Comparison of ENCODE assay signal across 13 cellular contexts in genomic region chr18:77090546-77091200, GRCh38. TPM values are rescaled to one million over a fixed set of nuclear protein-coding genes. Genes with fewer than 3 reads are reported as not detected.
DNase-seq lines count a peak whose midpoint lies in the region; ATAC-seq and TF ChIP-seq lines count a peak whose summit lies in the region.
"Had no signal": no experiment of that assay in that cellular context is flagged by ENCODE, and none has a peak within 500 bp of the region (broad histone marks: within the 10 kb centered on the region; RNA-seq: fewer than 3 reads in every experiment).

No MANE protein-coding gene starts in this region.

- H2AFZ ChIP-seq in hepatocyte: no peak overlapping the region

- H2BK120ac ChIP-seq in mesendoderm (ENCODE audit: low read depth, low read length): no peak overlapping the region

- H3K23ac ChIP-seq in mesendoderm (ENCODE audit: low read length): peak overlapping the region; percentile 35

- no peaks in the 10 kb centered on the region for H3K9me3 Mint-ChIP-seq in CD8-positive, alpha-beta T cell

- H3K27ac ChIP-seq in BLaER1 treated with 17β-estradiol and CSF1 and Interleukin-3, amounts not matched to agents 10 nM and 100 nM: peak overlapping the region in 8 of 11 experiments; percentile 1 to 48 (median 17); a peak in 8 of 22 replicates
- no peak overlapping the region for H3K27ac ChIP-seq in CD8-positive, alpha-beta T cell (ENCODE audit: low read depth, low read length)
- H3K27ac ChIP-seq in RWPE1 (peak overlapping the region; percentile 74), mesendoderm (ENCODE audit: low read depth, low read length) (no peak overlapping the region), hepatocyte (no peak overlapping the region)

- no peaks in the 10 kb centered on the region for H3K27me3 ChIP-seq in BLaER1 treated with 17β-estradiol and CSF1 and Interleukin-3, amounts not matched to agents 10 nM and 100 nM
- no peaks in the 10 kb centered on the region for H3K27me3 ChIP-seq in CD8-positive, alpha-beta T cell (ENCODE audit: insufficient read depth, low read length)
- H3K27me3 ChIP-seq in mesendoderm (ENCODE audit: insufficient read depth, low read length, poor library complexity) (no peaks in the 10 kb centered on the region), hepatocyte (no peaks in the 10 kb centered on the region)

- H3K4me1 Mint-ChIP-seq in CD8-positive, alpha-beta T cell (ENCODE audit: low read depth): peaks cover 73% of the 10 kb centered on the region

- peak overlapping the region; percentile 62 for H3K27ac Mint-ChIP-seq in CD8-positive, alpha-beta T cell

- no peak overlapping the region for H4K5ac ChIP-seq in mesendoderm (ENCODE audit: low read length)

- CTCF ChIA-PET in CD8-positive, alpha-beta T cell (lab: Charles Lee): interaction anchor here (1.6 kb wide), 1 partner anchor 94 kb away, joined by 4 read pairs; no protein-coding TSS in a partner anchor
- CTCF ChIA-PET in RWPE1 (lab: Yijun Ruan, JAX): no interaction called here

- peaks cover 70 to 96% (median 88%) of the 10 kb centered on the region in 11 experiments for H3K36me3 ChIP-seq in BLaER1 treated with 17β-estradiol and CSF1 and Interleukin-3, amounts not matched to agents 10 nM and 100 nM
- peaks cover 16% of the 10 kb centered on the region for H3K36me3 ChIP-seq in CD8-positive, alpha-beta T cell (ENCODE audit: insufficient read depth, low read length)
- no peaks in the 10 kb centered on the region for H3K36me3 ChIP-seq in mesendoderm (ENCODE audit: control insufficient read depth, insufficient read depth, low read length)
- H3K36me3 ChIP-seq in hepatocyte (replicated peaks; ENCODE audit: insufficient read depth, low read depth): no peaks in the 10 kb centered on the region

- peaks cover 15 to 49% (median 32%) of the 10 kb centered on the region in 10 experiments for H3K4me1 ChIP-seq in BLaER1 treated with 17β-estradiol and CSF1 and Interleukin-3, amounts not matched to agents 10 nM and 100 nM
- H3K4me1 ChIP-seq in CD8-positive, alpha-beta T cell (ENCODE audit: insufficient read depth, low read length): peaks cover 51% of the 10 kb centered on the region
- peaks cover 8% of the 10 kb centered on the region for H3K4me1 ChIP-seq in mesendoderm (ENCODE audit: control insufficient read depth, low read depth, low read length)
- peaks cover 29% of the 10 kb centered on the region for H3K4me1 ChIP-seq in hepatocyte (ENCODE audit: insufficient read depth)

- H3K56ac ChIP-seq in mesendoderm (ENCODE audit: low read length): peak overlapping the region; percentile 62

- H3K4me3 ChIP-seq in BLaER1 treated with 17β-estradiol and CSF1 and Interleukin-3, amounts not matched to agents 10 nM and 100 nM: no peak overlapping the region
- no peak overlapping the region for H3K4me3 ChIP-seq in CD8-positive, alpha-beta T cell (ENCODE audit: low read depth, low read length)
- no peak overlapping the region for H3K4me3 ChIP-seq in mesendoderm (ENCODE audit: low read length)
- H3K4me3 ChIP-seq in hepatocyte: no peak overlapping the region

- no peak for ATAC-seq in CD8-positive, alpha-beta T cell
- no peak for ATAC-seq in GM21515 (IDR thresholded peaks at IDR 0.05; ENCODE audit: unreplicated experiment)

- no peak overlapping the region for H3K4me3 Mint-ChIP-seq in CD8-positive, alpha-beta T cell

- H4K8ac ChIP-seq in mesendoderm (ENCODE audit: low read depth, low read length): no peak overlapping the region

- peak overlapping the region; percentile 22 for H2BK5ac ChIP-seq in mesendoderm (ENCODE audit: low read length)

- H3K18ac ChIP-seq in mesendoderm (ENCODE audit: low read length): no peak overlapping the region

- H3K9me2 ChIP-seq in hepatocyte (replicated peaks; ENCODE audit: insufficient read depth): no peaks in the 10 kb centered on the region

- intact Hi-C loops in CD8-positive, alpha-beta T cell (cut with DNase I, micrococcal nuclease): no loop called here

- H3K36me3 Mint-ChIP-seq in CD8-positive, alpha-beta T cell: peaks cover 62% of the 10 kb centered on the region

- peak overlapping the region; percentile 13 for H2AK5ac ChIP-seq in mesendoderm (ENCODE audit: low read length)

- H3K4ac ChIP-seq in mesendoderm (ENCODE audit: low read depth, low read length): no peak overlapping the region

- no peak for DNase-seq in CD8-positive, alpha-beta T cell
- DNase-seq in RWPE1 (ENCODE audit: low spot score) (no peak), mesendoderm (no peak), hepatocyte (ENCODE audit: low spot score) (no peak), SW 1271 (lab: John Stamatoyannopoulos, UW) (no peak)
- DNase-seq in activated CD4-positive, CD25-positive, alpha-beta regulatory T cell treated with anti-CD3 and anti-CD28 coated beads, Interleukin-2, amount 50 U/mL, for 72 hours: no peak
- DNase-seq: activated effector memory CD4-positive, alpha-beta T cell treated with anti-CD3 and anti-CD28 coated beads, Interleukin-2, amount 50 U/mL, for 16 hours; HCEC 1CT; KG1; nucleus accumbens; stimulated activated CD4-positive, alpha-beta T cell treated with anti-CD3 and anti-CD28 coated beads, Interleukin-2, amount 100 ng/mL, for 24 hours had no signal

- peaks cover 29 to 100% (median 60%) of the 10 kb centered on the region in 11 experiments; a peak in 21 of 22 replicates for H4K20me1 ChIP-seq in BLaER1 treated with 17β-estradiol and CSF1 and Interleukin-3, amounts not matched to agents 10 nM and 100 nM
- no peaks in the 10 kb centered on the region for H4K20me1 ChIP-seq in hepatocyte (ENCODE audit: insufficient read depth, poor library complexity, severe bottlenecking)

- no CpG with 5 or more reads among the region's 18 CpGs for WGBS in mesendoderm (ENCODE audit: extremely low coverage, insufficient coverage, low lambda C conversion rate)
- WGBS in hepatocyte (ENCODE audit: low lambda C conversion rate, missing lambda C conversion rate): 68% methylated on average over 18 of the region's 18 CpGs

- H3K79me2 ChIP-seq in mesendoderm (ENCODE audit: control insufficient read depth, insufficient read depth, low read length): no peaks in the 10 kb centered on the region
- no peaks in the 10 kb centered on the region for H3K79me2 ChIP-seq in hepatocyte

- POLR2A ChIA-PET in CD8-positive, alpha-beta T cell (lab: Charles Lee): no interaction called here
- POLR2A ChIA-PET in RWPE1 (lab: Yijun Ruan, JAX; ENCODE audit: low non-redundant PET): no interaction called here

- H3K79me1 ChIP-seq in mesendoderm (ENCODE audit: low read length): peaks cover 2% of the 10 kb centered on the region

- no peak overlapping the region for H2BK15ac ChIP-seq in mesendoderm (replicated peaks; ENCODE audit: low read depth)

- no peak overlapping the region for H3K4me2 ChIP-seq in BLaER1 treated with 17β-estradiol and CSF1 and Interleukin-3, amounts not matched to agents 10 nM and 100 nM
- no peak overlapping the region for H3K4me2 ChIP-seq in mesendoderm (ENCODE audit: low read length)
- no peak overlapping the region for H3K4me2 ChIP-seq in hepatocyte

- TF ChIP-seq CTCF in CD8-positive, alpha-beta T cell (IDR thresholded peaks at IDR 0.05): no peak
- no peak for TF ChIP-seq CTCF in RWPE1 (conservative IDR thresholded peaks at IDR 0.05; ENCODE audit: low read depth)
- TF ChIP-seq CTCF in hepatocyte (IDR thresholded peaks at IDR 0.05; ENCODE audit: poor library complexity): no peak

- H3K9me3 ChIP-seq in BLaER1 treated with 17β-estradiol and CSF1 and Interleukin-3, amounts not matched to agents 10 nM and 100 nM (replicated peaks in 1 of 11): peaks cover 0 to 42% (median 31%) of the 10 kb centered on the region in 11 experiments; a peak in 18 of 22 replicates
- no peaks in the 10 kb centered on the region for H3K9me3 ChIP-seq in CD8-positive, alpha-beta T cell (ENCODE audit: low read length)
- no peaks in the 10 kb centered on the region for H3K9me3 ChIP-seq in hepatocyte (ENCODE audit: low read depth)

- no peaks in the 10 kb centered on the region for H3K27me3 Mint-ChIP-seq in CD8-positive, alpha-beta T cell (ENCODE audit: low read depth)

- no peak overlapping the region; a peak in 1 of 22 replicates for H3K9ac ChIP-seq in BLaER1 treated with 17β-estradiol and CSF1 and Interleukin-3, amounts not matched to agents 10 nM and 100 nM
- no peak overlapping the region for H3K9ac ChIP-seq in mesendoderm (ENCODE audit: low read length)

RNA-seq across cellular contexts. Expression of gene MBP, which starts 41.9 kb away (rescaled TPM):
- total RNA-seq in CD8-positive, alpha-beta T cell: 10 to 100 TPM; 67.9 to 70.7 TPM
- 5.9 TPM for polyA plus RNA-seq in mesendoderm (2013, experiment 1 of 2)
- polyA plus RNA-seq in mesendoderm (2013, experiment 2 of 2): 6.3 TPM
- 21.0 and 22.1 TPM in 2 replicates for total RNA-seq in hepatocyte
- 21.0 and 21.6 TPM in 2 replicates for polyA plus RNA-seq in hepatocyte

Comparison
In these comparisons a context has a peak if more than half of its experiments do, and no peak if none do; other contexts are left out.
1. H3K27ac ChIP-seq: peak in BLaER1 treated with 17β-estradiol and CSF1 and Interleukin-3, amounts not matched to agents 10 nM and 100 nM (8 of 11) and RWPE1 (single experiment); none in CD8-positive, alpha-beta T cell (single experiment), mesendoderm (single experiment) and hepatocyte (single experiment).